1 cellular context compared by ENCODE assay signal in genomic region chrX:30196322-30196721, GRCh38.
TF ChIP-seq lines count a peak whose summit lies in the region.

No MANE protein-coding gene starts in this region.

TF ChIP-seq in H1, 55 proteins besides CTCF, POLR2A, EP300 and RAD21:
- TF ChIP-seq YY1 (IDR thresholded peaks at IDR 0.05; ENCODE audit: low read depth, low read length): no peak
- TF ChIP-seq CBX5 (IDR thresholded peaks at IDR 0.05; ENCODE audit: low read depth, low read length): no peak
- no peak for TF ChIP-seq HDAC6 (IDR thresholded peaks at IDR 0.05; ENCODE audit: low read depth, low read length)
- no peak for TF ChIP-seq TBP (IDR thresholded peaks at IDR 0.05; ENCODE audit: low read depth, low read length)
- TF ChIP-seq SAP30 (IDR thresholded peaks at IDR 0.05; ENCODE audit: insufficient read depth, insufficient replicate concordance, low read length): no peak
TF ChIP-seq in H1: peak in this region for 0.
